In genomic region chr3:125006190-125006855, GRCh38 we compare ENCODE assay signal across 16 cellular contexts. TPM values are rescaled to one million over a fixed set of nuclear protein-coding genes. Genes with fewer than 3 reads are reported as not detected.
DNase-seq lines count a peak whose midpoint lies in the region; ATAC-seq and TF ChIP-seq lines count a peak whose summit lies in the region.
"Had no signal": no experiment of that assay in that cellular context is flagged by ENCODE, and none has a peak within 500 bp of the region (broad histone marks: within the 10 kb centered on the region; RNA-seq: fewer than 3 reads in every experiment).

No MANE protein-coding gene starts in this region.

- H3K9ac ChIP-seq in HUES48 (ENCODE audit: low read depth, low read length) = no peak overlapping the region

- CTCF ChIA-PET in A673 (lab: Charles Lee) = no interaction called here

- intact Hi-C loops in A673 (cut with micrococcal nuclease; ENCODE audit: unreplicated experiment) = no loop called here

- H3K27ac Mint-ChIP-seq in brain (peak overlapping the region; percentile 56 to 92 (median 87)), nephron (peak overlapping the region; percentile 49 to 72 (median 57))

- ATAC-seq in left lobe of liver (no peak), GM19467 (IDR thresholded peaks at IDR 0.05; ENCODE audit: unreplicated experiment) (no peak)

- H3K27ac ChIP-seq in A673 (ENCODE audit: low read depth, low read length, poor library complexity, severe bottlenecking) (no peak overlapping the region), HUES48 (ENCODE audit: low read depth, low read length) (peak overlapping the region; percentile 6)
- H3K27ac ChIP-seq: PC-9 had no signal

- H3K27me3 Mint-ChIP-seq in brain = no peaks in the 10 kb centered on the region
- no peaks in the 10 kb centered on the region for H3K27me3 Mint-ChIP-seq in nephron (ENCODE audit: low read depth)

- H3K4me3 ChIP-seq in A673 (ENCODE audit: low read depth, low read length, poor library complexity, severe bottlenecking) = no peak overlapping the region
- H3K4me3 ChIP-seq in HUES48 (ENCODE audit: low read depth, low read length) = no peak overlapping the region
- H3K4me3 ChIP-seq: PC-9 had no signal

- no peak for TF ChIP-seq CTCF in A673 (conservative IDR thresholded peaks at IDR 0.05; ENCODE audit: low read depth, low read length)
- TF ChIP-seq CTCF in brain (conservative IDR thresholded peaks at IDR 0.05) = no peak
- TF ChIP-seq CTCF in nephron (IDR thresholded peaks at IDR 0.05; ENCODE audit: unreplicated experiment in 3 of 3) = no peak

- H3K4me3 Mint-ChIP-seq in brain (peak overlapping the region in 4 of 5 experiments; percentile 13 to 72 (median 43)), nephron (no peak overlapping the region)

- peaks cover 21% of the 10 kb centered on the region for H3K36me3 Mint-ChIP-seq in brain
- peaks cover 23% of the 10 kb centered on the region for H3K36me3 Mint-ChIP-seq in nephron (ENCODE audit: low read depth)

- H3K4me1 Mint-ChIP-seq in brain (peaks cover 54% of the 10 kb centered on the region), nephron (peaks cover 45% of the 10 kb centered on the region)

- H3K27me3 ChIP-seq in A673 (replicated peaks; ENCODE audit: insufficient read depth, low read depth, low read length, poor library complexity) = no peaks in the 10 kb centered on the region
- no peaks in the 10 kb centered on the region for H3K27me3 ChIP-seq in HUES48 (ENCODE audit: control insufficient read depth, insufficient read depth, low read length)

- H3K9me3 ChIP-seq in A673 (ENCODE audit: low read depth, low read length, poor library complexity, severe bottlenecking) (no peaks in the 10 kb centered on the region), HUES48 (ENCODE audit: control insufficient read depth, insufficient read depth, low read length) (no peaks in the 10 kb centered on the region)
- H3K9me3 ChIP-seq: Caco-2 had no signal

- POLR2A ChIA-PET in A673 (lab: Charles Lee; ENCODE audit: low non-redundant PET) = interaction anchor here (0.7 kb wide), 1 partner anchor 10 kb away, joined by 3 read pairs; no protein-coding TSS in a partner anchor

- DNase-seq in A673 (ENCODE audit: low spot score) = peak; percentile 45
- DNase-seq in NCI-H69 (lab: John Stamatoyannopoulos, UW) = no peak
- no peak for DNase-seq in left lobe of liver (ENCODE audit: low spot score)
- DNase-seq in HUDEP-2 (lab: John Stamatoyannopoulos, UW; ENCODE audit: unreplicated experiment in 76 of 76) = no peak
- DNase-seq: Caco-2, DMS53, KG1, NCI-H1092 treated with DMSO at 0.1 percent for 48 hours, NCI-H1694, NCI-H2107, NCI-H748 treated with DMSO at 0.1 percent for 48 hours, PC-9 had no signal

- H3K36me3 ChIP-seq in A673 (ENCODE audit: insufficient read depth, low read length, poor library complexity, severe bottlenecking) (peaks cover 53% of the 10 kb centered on the region), HUES48 (ENCODE audit: control insufficient read depth, insufficient read depth, low read length) (peaks cover 66% of the 10 kb centered on the region)

- H3K4me1 ChIP-seq in A673 (ENCODE audit: insufficient read depth, low read length, poor library complexity, severe bottlenecking) (peaks cover 3% of the 10 kb centered on the region), HUES48 (ENCODE audit: control insufficient read depth, insufficient read depth, low read length) (peaks cover 4% of the 10 kb centered on the region; the same call in 1 of the 2 replicates)

- H3K9me3 Mint-ChIP-seq in brain (peaks cover 0 to 2% (median 0%) of the 10 kb centered on the region in 5 experiments), nephron (no peaks in the 10 kb centered on the region)

- no TSS peak for BruUV-seq in A673 (replicated peaks; lab: Mats Ljungman, UMichigan)

RNA-seq across cellular contexts. Expression of gene HEG1, which starts 49.5 kb away (rescaled TPM):
- total RNA-seq in A673 (2021) (31.8 and 34.3 TPM in 2 replicates), left lobe of liver (5.4 TPM)
- 13.9 TPM for polyA plus RNA-seq in brain (ENCODE audit: insufficient read depth, low read depth, low replicate concordance)

Comparison
In these comparisons a context has a peak if more than half of its experiments do, and no peak if none do; other contexts are left out.
1. H3K4me3 Mint-ChIP-seq: peak in brain (4 of 5); none in nephron (0 of 3).